In genomic region chr6:130194434-130194833, GRCh38 we compare ENCODE assay signal across 2 cellular contexts. TPM values are rescaled to one million over a fixed set of nuclear protein-coding genes. Genes with fewer than 3 reads are reported as not detected.
"Had no signal": no experiment of that assay in that cellular context is flagged by ENCODE, and none has a peak within 500 bp of the region (broad histone marks: within the 10 kb centered on the region; RNA-seq: fewer than 3 reads in every experiment).

No MANE protein-coding gene starts in this region.

RNA-seq across cellular contexts. Expression of gene SAMD3, which starts 28.3 kb away (rescaled TPM):
- total RNA-seq: bronchial epithelial cell, lower leg skin had no signal
